8 cellular contexts compared by ENCODE assay signal in genomic region chr2:3517948-3518495, GRCh38. TPM values are rescaled to one million over a fixed set of nuclear protein-coding genes. Genes with fewer than 3 reads are reported as not detected.
DNase-seq lines count a peak whose midpoint lies in the region; ATAC-seq, FAIRE-seq and TF ChIP-seq lines count a peak whose summit lies in the region.

No MANE protein-coding gene starts in this region.

- in situ Hi-C loops in gastrocnemius medialis (cut with MboI; ENCODE audit: low sequenced_read_pairs in 4 of 4): loop anchor here in 1 of 4 donors (10.0 kb wide), 1 partner anchor 57 kb away; the partner anchor contains the start of gene RPS7

- DNase-seq in SJCRH30 (no peak), fibroblast of pulmonary artery (ENCODE audit: low read depth) (no peak), gastrocnemius medialis (no peak), H54 (ENCODE audit: insufficient read length, low spot score) (no peak), putamen (ENCODE audit: low spot score) (no peak)

- TF ChIP-seq POLR2A in gastrocnemius medialis (IDR thresholded peaks at IDR 0.05) (no peak), H54 (IDR thresholded peaks at IDR 0.05; ENCODE audit: low read depth, low read length) (no peak)

- peak; percentile 4 for ATAC-seq in GM18870 (IDR thresholded peaks at IDR 0.05; ENCODE audit: unreplicated experiment)
- ATAC-seq in gastrocnemius medialis: no peak
- ATAC-seq in HG03457 (IDR thresholded peaks at IDR 0.05; ENCODE audit: unreplicated experiment): no peak
- no peak for ATAC-seq in HG03354 (IDR thresholded peaks at IDR 0.05; ENCODE audit: poor library complexity, severe bottlenecking, unreplicated experiment)

- intact Hi-C loops in gastrocnemius medialis (cut with DNase I; ENCODE audit: low total_unique reads): loop anchor here (1.0 to 5.0 kb wide), 3 partner anchors 40 to 59 kb away; partner anchors contain the start of genes RNASEH1 and RPS7

- H3K27me3 ChIP-seq in SJCRH30 (no peaks in the 10 kb centered on the region), gastrocnemius medialis (no peaks in the 10 kb centered on the region)

- TF ChIP-seq CTCF in fibroblast of pulmonary artery (IDR thresholded peaks at IDR 0.05; ENCODE audit: low read length, missing control alignments) (no peak), gastrocnemius medialis (IDR thresholded peaks at IDR 0.05 in 4 of 5, conservative IDR thresholded peaks at IDR 0.05 in 1 of 5) (no peak)

- H3K27ac ChIP-seq in SJCRH30 (peak overlapping the region; percentile 62), gastrocnemius medialis (peak overlapping the region; percentile 96 to 99 (median 97))

- H3K4me1 ChIP-seq in SJCRH30: peaks cover 9% of the 10 kb centered on the region
- peaks cover 24 to 26% of the 10 kb centered on the region in 2 donors for H3K4me1 ChIP-seq in gastrocnemius medialis

- H3K36me3 ChIP-seq in SJCRH30 (no peaks in the 10 kb centered on the region), gastrocnemius medialis (peaks cover 0 to 9% of the 10 kb centered on the region in 2 donors)

- H3K9me3 ChIP-seq in SJCRH30 (replicated peaks): no peaks in the 10 kb centered on the region; the same call in 1 of the 2 replicates
- H3K9me3 ChIP-seq in gastrocnemius medialis: no peaks in the 10 kb centered on the region

- no peak for FAIRE-seq in H54 (lab: Jason Lieb, UNC)

- H3K4me3 ChIP-seq in SJCRH30: peak overlapping the region; percentile 81
- H3K4me3 ChIP-seq in fibroblast of pulmonary artery (replicated peaks; ENCODE audit: low read depth, low read length): peak overlapping the region; percentile 92
- H3K4me3 ChIP-seq in gastrocnemius medialis: peak overlapping the region; percentile 66 to 98 (median 90)

RNA-seq across cellular contexts. Expression of gene ADI1, which starts 1.3 kb away (rescaled TPM):
- 53.6 and 55.9 TPM in 2 replicates for total RNA-seq in SJCRH30 (2014; rRNA removed; shearing (Covaris generic))
- total RNA-seq in gastrocnemius medialis: 10 to 100 TPM; 40.2 to 98.6 (median 92.3) TPM

RNA-seq across cellular contexts. Expression of gene RNASEH1, which starts 40.1 kb away (rescaled TPM):
- 43.0 and 43.9 TPM in 2 replicates for total RNA-seq in SJCRH30 (2014; rRNA removed; shearing (Covaris generic))
- total RNA-seq in gastrocnemius medialis: 10 to 100 TPM; 20.6 to 27.4 (median 23.6) TPM

RNA-seq across cellular contexts. Expression of gene RPS7, which starts 57.0 kb away (rescaled TPM):
- total RNA-seq in SJCRH30 (2014; rRNA removed; shearing (Covaris generic)): 3,864 and 4,028 TPM in 2 replicates
- total RNA-seq in gastrocnemius medialis: 1,000 to 10,000 TPM; 1,367 to 1,677 (median 1,461) TPM
